In genomic region chr19:53977429-53977990, GRCh38 we compare ENCODE assay signal across 8 cellular contexts. TPM values are rescaled to one million over a fixed set of nuclear protein-coding genes. Genes with fewer than 3 reads are reported as not detected.
DNase-seq lines count a peak whose midpoint lies in the region; ATAC-seq and TF ChIP-seq lines count a peak whose summit lies in the region.

No MANE protein-coding gene starts in this region.

- H4K20me1 ChIP-seq in BLaER1 treated with 17β-estradiol and CSF1 and Interleukin-3, amounts not matched to agents 10 nM and 100 nM, result no peaks in the 10 kb centered on the region

- no peaks in the 10 kb centered on the region for H3K36me3 ChIP-seq in BLaER1 treated with 17β-estradiol and CSF1 and Interleukin-3, amounts not matched to agents 10 nM and 100 nM
- H3K36me3 ChIP-seq in subcutaneous abdominal adipose tissue (ENCODE audit: control insufficient read depth in 5 of 5, insufficient read depth in 5 of 5, low read length in 5 of 5), result peaks cover 0 to 3% (median 0%) of the 10 kb centered on the region in 5 donors

- no peaks in the 10 kb centered on the region for H3K36me3 Mint-ChIP-seq in nephron progenitor cell (ENCODE audit: low read depth)

- H3K4me1 ChIP-seq in BLaER1 treated with 17β-estradiol and CSF1 and Interleukin-3, amounts not matched to agents 10 nM and 100 nM, result peaks cover 33 to 49% (median 44%) of the 10 kb centered on the region in 10 experiments
- H3K4me1 ChIP-seq in foreskin keratinocyte (no peaks in the 10 kb centered on the region), subcutaneous abdominal adipose tissue (ENCODE audit: control insufficient read depth in 5 of 5, insufficient read depth in 5 of 5, low read length in 5 of 5) (peaks cover 12 to 36% (median 27%) of the 10 kb centered on the region in 5 donors)

- H3K4me2 ChIP-seq in BLaER1 treated with 17β-estradiol and CSF1 and Interleukin-3, amounts not matched to agents 10 nM and 100 nM, result peak overlapping the region; percentile 35 to 78 (median 51); a peak in 19 of 22 replicates

- H3K9me3 Mint-ChIP-seq in nephron progenitor cell, result peaks cover 16% of the 10 kb centered on the region

- H3K9ac ChIP-seq in BLaER1 treated with 17β-estradiol and CSF1 and Interleukin-3, amounts not matched to agents 10 nM and 100 nM, result peak overlapping the region in 1 of 11 experiments; percentile 13; a peak in 1 of 22 replicates
- H3K9ac ChIP-seq in subcutaneous abdominal adipose tissue (ENCODE audit: low read length in 5 of 5), result peak overlapping the region in 1 of 5 donors; percentile 100

- ATAC-seq in foreskin keratinocyte (peak; percentile 57), HG03342 (IDR thresholded peaks at IDR 0.05; ENCODE audit: unreplicated experiment) (no peak)

- POLR2A ChIA-PET in RWPE1 (lab: Yijun Ruan, JAX; ENCODE audit: low non-redundant PET), result no interaction called here

- peaks cover 0 to 6% (median 0%) of the 10 kb centered on the region in 11 experiments; a peak in 1 of 22 replicates for H3K9me3 ChIP-seq in BLaER1 treated with 17β-estradiol and CSF1 and Interleukin-3, amounts not matched to agents 10 nM and 100 nM (replicated peaks in 1 of 11)
- H3K9me3 ChIP-seq in subcutaneous abdominal adipose tissue (ENCODE audit: control insufficient read depth in 5 of 5, low read length in 5 of 5), result peaks cover 0 to 4% (median 0%) of the 10 kb centered on the region in 5 donors

- H3K27ac Mint-ChIP-seq in nephron progenitor cell, result no peak overlapping the region

- H3K27me3 ChIP-seq in BLaER1 treated with 17β-estradiol and CSF1 and Interleukin-3, amounts not matched to agents 10 nM and 100 nM, result peaks cover 4 to 35% (median 34%) of the 10 kb centered on the region in 11 experiments; a peak in 20 of 22 replicates
- H3K27me3 ChIP-seq in foreskin keratinocyte (peaks cover 43% of the 10 kb centered on the region), subcutaneous abdominal adipose tissue (ENCODE audit: control insufficient read depth in 5 of 5, insufficient read depth in 4 of 5, low read length in 5 of 5) (peaks cover 20 to 42% (median 33%) of the 10 kb centered on the region in 5 donors)

- peak overlapping the region in 7 of 11 experiments; percentile 21 to 58 (median 35); a peak in 9 of 22 replicates for H3K27ac ChIP-seq in BLaER1 treated with 17β-estradiol and CSF1 and Interleukin-3, amounts not matched to agents 10 nM and 100 nM
- peak overlapping the region; percentile 64 for H3K27ac ChIP-seq in RWPE1
- no peak overlapping the region for H3K27ac ChIP-seq in foreskin keratinocyte
- peak overlapping the region; percentile 22 for H3K27ac ChIP-seq in subcutaneous abdominal adipose tissue (ENCODE audit: low read depth, low read length)

- DNase-seq in HUDEP-2 (lab: John Stamatoyannopoulos, UW; ENCODE audit: unreplicated experiment in 76 of 76) (peak in 62 of 76 experiments; percentile 7 to 72 (median 42)), RWPE1 (ENCODE audit: low spot score) (peak; percentile 74), foreskin keratinocyte (peak; percentile 19 to 55), nephron progenitor cell (peak; percentile 83)
- DNase-seq in activated gamma-delta T cell treated with anti-CD3 and anti-CD28 coated beads, Interleukin-2, amount 50 U/mL, for 16 hours (ENCODE audit: low read depth), result peak; percentile 22

- no peak overlapping the region for H3K4me3 ChIP-seq in BLaER1 treated with 17β-estradiol and CSF1 and Interleukin-3, amounts not matched to agents 10 nM and 100 nM
- peak overlapping the region in 4 of 5 donors; percentile 40 to 52 (median 48) for H3K4me3 ChIP-seq in subcutaneous abdominal adipose tissue (ENCODE audit: low read depth in 1 of 5, low read length in 5 of 5)

- peaks cover 66% of the 10 kb centered on the region for H3K27me3 Mint-ChIP-seq in nephron progenitor cell (ENCODE audit: low read depth, poor library complexity)

- peaks cover 29% of the 10 kb centered on the region for H3K4me1 Mint-ChIP-seq in nephron progenitor cell

- peak overlapping the region; percentile 85 for H3K4me3 Mint-ChIP-seq in nephron progenitor cell

- CTCF ChIA-PET in RWPE1 (lab: Yijun Ruan, JAX), result no interaction called here

- TF ChIP-seq CTCF in RWPE1 (conservative IDR thresholded peaks at IDR 0.05; ENCODE audit: low read depth) (no peak), foreskin keratinocyte (conservative IDR thresholded peaks at IDR 0.05) (no peak), nephron progenitor cell (IDR thresholded peaks at IDR 0.05) (no peak)

RNA-seq across cellular contexts. Expression of gene CACNG6, which starts 13.9 kb away (rescaled TPM):
- total RNA-seq in foreskin keratinocyte, result not detected in 2 replicates
- not detected in 2 replicates for polyA plus RNA-seq in foreskin keratinocyte

RNA-seq across cellular contexts. Expression of gene CACNG8, which starts 14.8 kb away (rescaled TPM):
- not detected in 2 replicates for total RNA-seq in foreskin keratinocyte
- polyA plus RNA-seq in foreskin keratinocyte, result not detected in 2 replicates

Comparison
In these comparisons a context has a peak if more than half of its experiments do, and no peak if none do; other contexts are left out.
1. H3K4me3 ChIP-seq: peak in subcutaneous abdominal adipose tissue (4 of 5); none in BLaER1 treated with 17β-estradiol and CSF1 and Interleukin-3, amounts not matched to agents 10 nM and 100 nM (0 of 10).
2. DNase-seq: peak in every context shown above with its lines; median percentile 83 in nephron progenitor cell; 74 in RWPE1; 42 in HUDEP-2; 37 in foreskin keratinocyte; 22 in activated gamma-delta T cell treated with anti-CD3 and anti-CD28 coated beads, Interleukin-2, amount 50 U/mL, for 16 hours.